In the genomic region with DNA sequence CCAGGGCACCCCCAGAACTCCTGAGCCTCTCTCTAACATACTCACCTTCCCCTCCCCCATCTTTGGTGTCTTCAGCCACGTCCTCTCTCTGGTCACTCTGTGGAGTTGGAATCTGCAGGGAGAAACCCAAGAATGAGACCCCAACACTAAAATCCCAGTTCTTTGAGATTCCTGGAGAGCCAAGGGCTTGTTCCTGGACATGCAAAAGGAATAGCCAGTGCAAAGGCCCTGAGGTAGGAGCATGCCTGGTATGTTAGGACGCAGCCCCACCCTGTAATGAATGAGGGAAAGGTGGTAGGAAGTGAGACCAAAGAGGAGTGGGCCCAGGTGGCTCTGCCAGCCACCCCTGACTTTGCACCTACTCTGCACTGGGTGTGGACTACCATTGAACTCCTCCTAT, we compare ENCODE assay signal across 1 cellular context.
TF ChIP-seq lines count a peak whose summit lies in the region.

No MANE protein-coding gene starts in this region.

TF ChIP-seq in IMR-90, 13 proteins besides CTCF, POLR2A, EP300 and RAD21:
- TF ChIP-seq FOS (IDR thresholded peaks at IDR 0.05; ENCODE audit: low read depth, low read length) (no peak), NFE2L2 (IDR thresholded peaks at IDR 0.05; ENCODE audit: low read depth, low read length) (no peak), MAFK (IDR thresholded peaks at IDR 0.05; ENCODE audit: low read depth, low read length) (no peak), RFX5 (IDR thresholded peaks at IDR 0.05; ENCODE audit: low read depth, low read length) (no peak), RCOR1 (IDR thresholded peaks at IDR 0.05; ENCODE audit: insufficient replicate concordance, low read length) (no peak), CEBPB (IDR thresholded peaks at IDR 0.05; ENCODE audit: low read depth, low read length) (no peak), SMC3 (IDR thresholded peaks at IDR 0.05; ENCODE audit: low read depth, low read length) (no peak), MXI1 (IDR thresholded peaks at IDR 0.05; ENCODE audit: borderline replicate concordance, low read depth, low read length) (no peak), BHLHE40 (IDR thresholded peaks at IDR 0.05; ENCODE audit: low read depth, low read length) (no peak), MAZ (IDR thresholded peaks at IDR 0.05; ENCODE audit: borderline replicate concordance, low read depth, low read length) (no peak), CHD1 (IDR thresholded peaks at IDR 0.05; ENCODE audit: low read depth, low read length) (no peak)
- TF ChIP-seq, protein P1, sequence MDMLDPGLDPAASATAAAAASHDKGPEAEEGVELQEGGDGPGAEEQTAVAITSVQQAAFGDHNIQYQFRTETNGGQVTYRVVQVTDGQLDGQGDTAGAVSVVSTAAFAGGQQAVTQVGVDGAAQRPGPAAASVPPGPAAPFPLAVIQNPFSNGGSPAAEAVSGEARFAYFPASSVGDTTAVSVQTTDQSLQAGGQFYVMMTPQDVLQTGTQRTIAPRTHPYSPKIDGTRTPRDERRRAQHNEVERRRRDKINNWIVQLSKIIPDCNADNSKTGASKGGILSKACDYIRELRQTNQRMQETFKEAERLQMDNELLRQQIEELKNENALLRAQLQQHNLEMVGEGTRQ (IDR thresholded peaks at IDR 0.05; ENCODE audit: low read depth, low read length), result no peak
- TF ChIP-seq, protein P2, sequence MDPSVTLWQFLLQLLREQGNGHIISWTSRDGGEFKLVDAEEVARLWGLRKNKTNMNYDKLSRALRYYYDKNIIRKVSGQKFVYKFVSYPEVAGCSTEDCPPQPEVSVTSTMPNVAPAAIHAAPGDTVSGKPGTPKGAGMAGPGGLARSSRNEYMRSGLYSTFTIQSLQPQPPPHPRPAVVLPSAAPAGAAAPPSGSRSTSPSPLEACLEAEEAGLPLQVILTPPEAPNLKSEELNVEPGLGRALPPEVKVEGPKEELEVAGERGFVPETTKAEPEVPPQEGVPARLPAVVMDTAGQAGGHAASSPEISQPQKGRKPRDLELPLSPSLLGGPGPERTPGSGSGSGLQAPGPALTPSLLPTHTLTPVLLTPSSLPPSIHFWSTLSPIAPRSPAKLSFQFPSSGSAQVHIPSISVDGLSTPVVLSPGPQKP (IDR thresholded peaks at IDR 0.05; ENCODE audit: borderline replicate concordance, low read depth, low read length), result no peak
